Comparison of ENCODE assay signal across 1 cellular context in genomic region chr5:154627711-154628678, GRCh38.
TF ChIP-seq lines count a peak whose summit lies in the region.

No MANE protein-coding gene starts in this region.

TF ChIP-seq in HepG2, 621 proteins besides CTCF, POLR2A, EP300 and RAD21 (continued from another document):
- TF ChIP-seq, protein P1, sequence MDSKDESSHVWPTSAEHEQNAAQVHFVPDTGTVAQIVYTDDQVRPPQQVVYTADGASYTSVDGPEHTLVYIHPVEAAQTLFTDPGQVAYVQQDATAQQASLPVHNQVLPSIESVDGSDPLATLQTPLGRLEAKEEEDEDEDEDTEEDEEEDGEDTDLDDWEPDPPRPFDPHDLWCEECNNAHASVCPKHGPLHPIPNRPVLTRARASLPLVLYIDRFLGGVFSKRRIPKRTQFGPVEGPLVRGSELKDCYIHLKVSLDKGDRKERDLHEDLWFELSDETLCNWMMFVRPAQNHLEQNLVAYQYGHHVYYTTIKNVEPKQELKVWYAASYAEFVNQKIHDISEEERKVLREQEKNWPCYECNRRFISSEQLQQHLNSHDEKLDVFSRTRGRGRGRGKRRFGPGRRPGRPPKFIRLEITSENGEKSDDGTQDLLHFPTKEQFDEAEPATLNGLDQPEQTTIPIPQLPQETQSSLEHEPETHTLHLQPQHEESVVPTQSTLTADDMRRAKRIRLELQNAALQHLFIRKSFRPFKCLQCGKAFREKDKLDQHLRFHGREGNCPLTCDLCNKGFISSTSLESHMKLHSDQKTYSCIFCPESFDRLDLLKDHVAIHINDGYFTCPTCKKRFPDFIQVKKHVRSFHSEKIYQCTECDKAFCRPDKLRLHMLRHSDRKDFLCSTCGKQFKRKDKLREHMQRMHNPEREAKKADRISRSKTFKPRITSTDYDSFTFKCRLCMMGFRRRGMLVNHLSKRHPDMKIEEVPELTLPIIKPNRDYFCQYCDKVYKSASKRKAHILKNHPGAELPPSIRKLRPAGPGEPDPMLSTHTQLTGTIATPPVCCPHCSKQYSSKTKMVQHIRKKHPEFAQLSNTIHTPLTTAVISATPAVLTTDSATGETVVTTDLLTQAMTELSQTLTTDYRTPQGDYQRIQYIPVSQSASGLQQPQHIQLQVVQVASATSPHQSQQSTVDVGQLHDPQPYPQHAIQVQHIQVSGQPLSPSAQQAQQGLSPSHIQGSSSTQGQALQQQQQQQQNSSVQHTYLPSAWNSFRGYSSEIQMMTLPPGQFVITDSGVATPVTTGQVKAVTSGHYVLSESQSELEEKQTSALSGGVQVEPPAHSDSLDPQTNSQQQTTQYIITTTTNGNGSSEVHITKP (CRISPR knock-in tag; IDR thresholded peaks at IDR 0.05; ENCODE audit: low read depth), result no peak
- TF ChIP-seq GZF1 (CRISPR knock-in tag; IDR thresholded peaks at IDR 0.05), result no peak
- TF ChIP-seq TAF1 (CRISPR knock-in tag; IDR thresholded peaks at IDR 0.05), result no peak
